ENCODE assay signal across 14 cellular contexts in the genomic region with DNA sequence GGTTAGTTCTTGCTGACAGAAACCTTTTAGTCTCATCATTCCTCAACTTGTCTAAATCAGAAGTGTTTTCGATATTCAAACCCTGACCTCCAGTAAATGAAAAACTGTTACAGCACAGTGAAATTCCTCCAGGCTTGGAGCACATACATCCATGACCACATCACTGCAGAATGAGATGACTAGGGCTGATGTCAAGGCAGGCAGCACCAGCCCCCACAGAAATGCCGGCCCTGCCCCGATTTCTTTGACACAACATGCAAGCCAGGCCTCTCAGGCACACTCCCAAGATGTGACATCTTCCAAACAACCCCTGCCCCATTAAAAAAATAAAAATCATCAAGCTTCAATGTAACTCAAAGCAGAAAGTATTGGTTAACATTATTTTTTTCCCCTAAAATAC.
DNase-seq lines count a peak whose midpoint lies in the region; ATAC-seq and TF ChIP-seq lines count a peak whose summit lies in the region.
"Had no signal": no experiment of that assay in that cellular context is flagged by ENCODE, and none has a peak within 500 bp of the region (broad histone marks: within the 10 kb centered on the region; RNA-seq: fewer than 3 reads in every experiment).

No MANE protein-coding gene starts in this region.

- no peak overlapping the region for H3K4me3 ChIP-seq in fibroblast of villous mesenchyme (ENCODE audit: low read depth, low read length)
- H3K4me3 ChIP-seq: ascending aorta had no signal

- TF ChIP-seq CTCF in fibroblast of villous mesenchyme (IDR thresholded peaks at IDR 0.05; ENCODE audit: insufficient read depth, low read depth, low read length), result no peak

- intact Hi-C loops in sciatic nerve (cut with DNase I), result no loop called here

- ATAC-seq in sciatic nerve, result peak; percentile 38
- no peak for ATAC-seq in HG03432 (IDR thresholded peaks at IDR 0.05; ENCODE audit: unreplicated experiment)
- ATAC-seq: activated T-cell treated with anti-CD3 and anti-CD28 coated beads, Interleukin-2, amount 50 U/mL, for 4 hours; CD8-positive, alpha-beta T cell had no signal

- DNase-seq in GM04503 (ENCODE audit: low read depth) (peak; percentile 50), T1000 (lab: John Stamatoyannopoulos, UW) (peak; percentile 38), fibroblast of villous mesenchyme (ENCODE audit: low read depth) (peak; percentile 81), sciatic nerve (ENCODE audit: low spot score) (no peak), NCI-H1417 (lab: John Stamatoyannopoulos, UW) (no peak), putamen (ENCODE audit: low spot score) (no peak), NCI-H526 (lab: John Stamatoyannopoulos, UW) (no peak)
- DNase-seq: activated T-cell treated with anti-CD3 and anti-CD28 coated beads, Interleukin-2, amount 50 U/mL, for 4 hours; CD8-positive, alpha-beta T cell; endodermal cell; hippocampal formation; NK-92 treated with Interleukin-12 subunit alpha and Interleukin-12 subunit beta, amount 100 ng/mL, for 24 hours had no signal

Comparison
In these comparisons a context has a peak if more than half of its experiments do, and no peak if none do; other contexts are left out.
1. DNase-seq: peak in GM04503 (single experiment), T1000 (single experiment) and fibroblast of villous mesenchyme (single experiment); none in sciatic nerve (single experiment), NCI-H1417 (0 of 3), putamen (single experiment) and NCI-H526 (0 of 2).